22 cellular contexts compared by ENCODE assay signal in genomic region chr12:126761420-126761819, GRCh38.
DNase-seq lines count a peak whose midpoint lies in the region; ATAC-seq lines count a peak whose summit lies in the region.
"Had no signal": no experiment of that assay in that cellular context is flagged by ENCODE, and none has a peak within 500 bp of the region (broad histone marks: within the 10 kb centered on the region; RNA-seq: fewer than 3 reads in every experiment).

No MANE protein-coding gene starts in this region.

- no peak overlapping the region for H3K18ac ChIP-seq in mesendoderm (ENCODE audit: low read length)

- H2BK5ac ChIP-seq in mesendoderm (ENCODE audit: low read length): no peak overlapping the region

- no peak overlapping the region for H3K4me3 ChIP-seq in mesendoderm (ENCODE audit: low read length)
- H3K4me3 ChIP-seq: GM12878, PC-9 had no signal

- H3K23ac ChIP-seq in mesendoderm (ENCODE audit: low read length): no peak overlapping the region

- CTCF ChIA-PET in activated CD4-positive, alpha-beta memory T cell treated with anti-CD3 and anti-CD28 coated beads for 36 hours (lab: Charles Lee): interaction anchor here (1.5 kb wide), 1 partner anchor 23 kb away, joined by 4 read pairs; no protein-coding TSS in a partner anchor
- CTCF ChIA-PET in activated CD4-positive, alpha-beta memory T cell treated with anti-CD3 and anti-CD28 coated beads, Interleukin-2, amount 10 ng/mL, durations not matched to agents 7 days and 5 days (lab: Charles Lee): interaction anchor here (0.9 to 1.2 kb wide), 3 partner anchors 9 to 21 kb away, joined by 3 read pairs; no protein-coding TSS in a partner anchor

- no peak overlapping the region for H3K56ac ChIP-seq in mesendoderm (ENCODE audit: low read length)

- no peaks in the 10 kb centered on the region for H3K4me1 ChIP-seq in mesendoderm (ENCODE audit: control insufficient read depth, low read depth, low read length)
- H3K4me1 ChIP-seq: BE2C, Caco-2 had no signal

- H3K27ac Mint-ChIP-seq in activated CD4-positive, alpha-beta memory T cell treated with anti-CD3 and anti-CD28 coated beads for 36 hours: peak overlapping the region; percentile 74
- no peak overlapping the region for H3K27ac Mint-ChIP-seq in activated CD4-positive, alpha-beta memory T cell treated with anti-CD3 and anti-CD28 coated beads, Interleukin-2, amount 10 ng/mL, durations not matched to agents 7 days and 5 days
- H3K27ac Mint-ChIP-seq in memory B cell: peak overlapping the region; percentile 6
- H3K27ac Mint-ChIP-seq: CD4-positive, CD25-positive, alpha-beta regulatory T cell; HFFc6 had no signal

- no peaks in the 10 kb centered on the region for H3K27me3 Mint-ChIP-seq in activated CD4-positive, alpha-beta memory T cell treated with anti-CD3 and anti-CD28 coated beads for 36 hours
- no peaks in the 10 kb centered on the region for H3K27me3 Mint-ChIP-seq in activated CD4-positive, alpha-beta memory T cell treated with anti-CD3 and anti-CD28 coated beads, Interleukin-2, amount 10 ng/mL, durations not matched to agents 7 days and 5 days
- no peaks in the 10 kb centered on the region for H3K27me3 Mint-ChIP-seq in memory B cell
- H3K27me3 Mint-ChIP-seq: CD4-positive, CD25-positive, alpha-beta regulatory T cell had no signal

- H3K27ac ChIP-seq in mesendoderm (ENCODE audit: low read depth, low read length): no peak overlapping the region
- H3K27ac ChIP-seq: PC-9 had no signal

- WGBS in mesendoderm (ENCODE audit: extremely low coverage, insufficient coverage, low lambda C conversion rate): no CpG with 5 or more reads among the region's 2 CpGs

- no peaks in the 10 kb centered on the region for H3K79me1 ChIP-seq in mesendoderm (ENCODE audit: low read length)

- H2BK15ac ChIP-seq in mesendoderm (replicated peaks; ENCODE audit: low read depth): no peak overlapping the region

- no peaks in the 10 kb centered on the region for H3K27me3 ChIP-seq in mesendoderm (ENCODE audit: insufficient read depth, low read length, poor library complexity)
- H3K27me3 ChIP-seq: BE2C had no signal

- H2BK120ac ChIP-seq in mesendoderm (ENCODE audit: low read depth, low read length): no peak overlapping the region

- H3K4me3 Mint-ChIP-seq in activated CD4-positive, alpha-beta memory T cell treated with anti-CD3 and anti-CD28 coated beads for 36 hours: no peak overlapping the region
- no peak overlapping the region for H3K4me3 Mint-ChIP-seq in activated CD4-positive, alpha-beta memory T cell treated with anti-CD3 and anti-CD28 coated beads, Interleukin-2, amount 10 ng/mL, durations not matched to agents 7 days and 5 days
- no peak overlapping the region for H3K4me3 Mint-ChIP-seq in memory B cell
- H3K4me3 Mint-ChIP-seq: CD4-positive, CD25-positive, alpha-beta regulatory T cell; HFFc6 had no signal

- no peak overlapping the region for H3K4me2 ChIP-seq in mesendoderm (ENCODE audit: low read length)
- H3K4me2 ChIP-seq: PC-9 had no signal

- peaks cover 40% of the 10 kb centered on the region for H3K9me3 Mint-ChIP-seq in activated CD4-positive, alpha-beta memory T cell treated with anti-CD3 and anti-CD28 coated beads for 36 hours
- H3K9me3 Mint-ChIP-seq in activated CD4-positive, alpha-beta memory T cell treated with anti-CD3 and anti-CD28 coated beads, Interleukin-2, amount 10 ng/mL, durations not matched to agents 7 days and 5 days: peaks cover 39% of the 10 kb centered on the region
- peaks cover 9% of the 10 kb centered on the region for H3K9me3 Mint-ChIP-seq in memory B cell

- no peaks in the 10 kb centered on the region for H3K36me3 ChIP-seq in mesendoderm (ENCODE audit: control insufficient read depth, insufficient read depth, low read length)
- H3K36me3 ChIP-seq: BE2C had no signal

- no peak overlapping the region for H3K4ac ChIP-seq in mesendoderm (ENCODE audit: low read depth, low read length)

- H4K5ac ChIP-seq in mesendoderm (ENCODE audit: low read length): no peak overlapping the region

- peaks cover 52% of the 10 kb centered on the region for H3K36me3 Mint-ChIP-seq in activated CD4-positive, alpha-beta memory T cell treated with anti-CD3 and anti-CD28 coated beads for 36 hours
- H3K36me3 Mint-ChIP-seq in activated CD4-positive, alpha-beta memory T cell treated with anti-CD3 and anti-CD28 coated beads, Interleukin-2, amount 10 ng/mL, durations not matched to agents 7 days and 5 days (ENCODE audit: low read depth): peaks cover 73% of the 10 kb centered on the region
- H3K36me3 Mint-ChIP-seq in memory B cell: peaks cover 57% of the 10 kb centered on the region
- H3K36me3 Mint-ChIP-seq: CD4-positive, CD25-positive, alpha-beta regulatory T cell had no signal

- ATAC-seq in GM18508 (IDR thresholded peaks at IDR 0.05; ENCODE audit: insufficient read depth, unreplicated experiment): peak; percentile 61
- peak; percentile 60 for ATAC-seq in HG02798 (IDR thresholded peaks at IDR 0.05; ENCODE audit: poor library complexity, unreplicated experiment)
- no peak for ATAC-seq in memory B cell (ENCODE audit: low read depth)
- no peak for ATAC-seq in GM21723 (IDR thresholded peaks at IDR 0.05; ENCODE audit: unreplicated experiment)
- ATAC-seq: GM12878 had no signal

- POLR2A ChIA-PET in activated CD4-positive, alpha-beta memory T cell treated with anti-CD3 and anti-CD28 coated beads for 36 hours (lab: Charles Lee): interaction anchor here (1.2 kb wide), 1 partner anchor 11 kb away, joined by 7 read pairs; no protein-coding TSS in a partner anchor
- POLR2A ChIA-PET in activated CD4-positive, alpha-beta memory T cell treated with anti-CD3 and anti-CD28 coated beads, Interleukin-2, amount 10 ng/mL, durations not matched to agents 7 days and 5 days (lab: Charles Lee): no interaction called here

- H2AK5ac ChIP-seq in mesendoderm (ENCODE audit: low read length): no peak overlapping the region

- no peak overlapping the region for H3K9ac ChIP-seq in mesendoderm (ENCODE audit: low read length)

- no peak for DNase-seq in activated CD4-positive, alpha-beta memory T cell treated with anti-CD3 and anti-CD28 coated beads for 36 hours
- no peak for DNase-seq in activated CD4-positive, alpha-beta memory T cell treated with anti-CD3 and anti-CD28 coated beads, Interleukin-2, amount 10 ng/mL, durations not matched to agents 7 days and 5 days
- no peak for DNase-seq in memory B cell (ENCODE audit: low spot score in 2 of 2)
- no peak for DNase-seq in DMS153 (lab: John Stamatoyannopoulos, UW)
- no peak for DNase-seq in mesendoderm
- DNase-seq: BE2C; Caco-2; CD4-positive, CD25-positive, alpha-beta regulatory T cell; EL; H7; HFFc6; MM.1S; NCI-H1092; NCI-H1436 treated with DMSO at 0.1 percent for 48 hours; NCI-H2029 treated with DMSO at 0.1 percent for 48 hours; NCI-H2171; NCI-H526; PC-9 had no signal

- intact Hi-C loops in activated CD4-positive, alpha-beta memory T cell treated with anti-CD3 and anti-CD28 coated beads for 36 hours (cut with micrococcal nuclease): loop anchor here (1.0 kb wide), 1 partner anchor 11 kb away; no protein-coding TSS in a partner anchor

- H4K8ac ChIP-seq in mesendoderm (ENCODE audit: low read depth, low read length): no peak overlapping the region

- H3K79me2 ChIP-seq in mesendoderm (ENCODE audit: control insufficient read depth, insufficient read depth, low read length): no peaks in the 10 kb centered on the region

- H3K4me1 Mint-ChIP-seq in activated CD4-positive, alpha-beta memory T cell treated with anti-CD3 and anti-CD28 coated beads for 36 hours (ENCODE audit: low read depth): peaks cover 41% of the 10 kb centered on the region
- H3K4me1 Mint-ChIP-seq in activated CD4-positive, alpha-beta memory T cell treated with anti-CD3 and anti-CD28 coated beads, Interleukin-2, amount 10 ng/mL, durations not matched to agents 7 days and 5 days: peaks cover 31% of the 10 kb centered on the region
- peaks cover 15% of the 10 kb centered on the region for H3K4me1 Mint-ChIP-seq in memory B cell

Comparison
In these comparisons a context has a peak if more than half of its experiments do, and no peak if none do; other contexts are left out.
1. ATAC-seq: peak in GM18508 (single experiment) and HG02798 (single experiment); none in memory B cell (single experiment) and GM21723 (single experiment).